ENCODE assay signal across 1 cellular context in the genomic region with DNA sequence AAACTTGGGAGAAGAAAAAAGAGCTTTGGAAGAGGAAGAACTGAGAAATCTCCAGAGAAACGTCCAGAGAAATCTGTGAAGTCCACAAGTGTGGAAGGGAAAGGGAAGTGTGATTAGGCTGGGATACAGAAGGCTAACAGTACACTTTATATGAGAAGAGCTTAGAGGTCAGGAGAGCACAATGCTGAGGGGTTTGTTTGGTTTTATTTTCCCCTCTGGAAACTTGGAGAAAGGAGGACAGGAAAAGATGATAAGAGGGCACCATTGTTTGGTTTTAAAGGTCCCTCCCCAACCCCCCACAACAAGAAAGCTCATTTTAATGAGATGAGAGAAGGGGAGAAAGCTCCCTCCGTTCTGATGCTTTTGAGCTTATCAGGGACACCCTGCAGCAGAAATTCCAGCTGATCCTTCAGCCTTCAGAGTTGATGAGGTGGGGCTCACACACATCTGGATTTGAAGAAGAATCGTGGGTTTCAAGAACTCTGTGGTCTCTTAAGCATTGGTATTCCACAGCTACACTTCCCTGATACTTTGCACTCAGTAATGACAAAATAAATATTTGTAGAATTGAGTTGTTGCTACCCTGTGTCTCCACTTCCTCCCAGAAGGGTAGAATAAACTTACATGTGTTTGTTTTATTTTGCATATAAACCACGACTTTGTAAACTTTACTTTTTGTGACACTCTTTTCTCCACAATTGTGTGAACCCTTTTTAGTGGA.
TF ChIP-seq lines count a peak whose summit lies in the region.

No MANE protein-coding gene starts in this region.

TF ChIP-seq in HepG2, 621 proteins besides CTCF, POLR2A, EP300 and RAD21 (continued from another document and continues in another):
- TF ChIP-seq TFDP2 (CRISPR knock-in tag; IDR thresholded peaks at IDR 0.05) (no peak), POLR2AphosphoS2 (IDR thresholded peaks at IDR 0.05; ENCODE audit: low read depth, low read length) (no peak), RBM22 (optimal IDR thresholded peaks at IDR 0.05; ENCODE audit: low read length) (no peak), MNT (IDR thresholded peaks at IDR 0.05) (no peak), TP53 (CRISPR knock-in tag; conservative IDR thresholded peaks at IDR 0.05) (no peak), SIX4 (CRISPR knock-in tag; IDR thresholded peaks at IDR 0.05) (no peak), SP5 (CRISPR knock-in tag; IDR thresholded peaks at IDR 0.05; ENCODE audit: borderline replicate concordance, low read depth) (no peak; the same call in 1 of the 2 replicates), ZNF501 (CRISPR knock-in tag; IDR thresholded peaks at IDR 0.05) (no peak), ERF (CRISPR knock-in tag; IDR thresholded peaks at IDR 0.05) (peak; percentile 37; the same call in 1 of the 2 replicates), ZBTB42 (CRISPR knock-in tag; IDR thresholded peaks at IDR 0.05) (peak; percentile 92; the same call in 1 of the 2 replicates), HNF1B (CRISPR knock-in tag; IDR thresholded peaks at IDR 0.05) (peak; percentile 70), MIXL1 (CRISPR knock-in tag; IDR thresholded peaks at IDR 0.05) (peak; percentile 78), ZNF720 (CRISPR knock-in tag; IDR thresholded peaks at IDR 0.05) (no peak), ZKSCAN1 (IDR thresholded peaks at IDR 0.05; ENCODE audit: low read length) (no peak), HOXA5 (CRISPR knock-in tag; IDR thresholded peaks at IDR 0.05) (no peak), NONO (IDR thresholded peaks at IDR 0.05) (no peak), NONO (CRISPR knock-in tag; conservative IDR thresholded peaks at IDR 0.05) (no peak), ZNF552 (CRISPR knock-in tag; IDR thresholded peaks at IDR 0.05; ENCODE audit: borderline replicate concordance) (no peak), ZNF616 (CRISPR knock-in tag; IDR thresholded peaks at IDR 0.05; ENCODE audit: low read depth) (no peak), THAP7 (CRISPR knock-in tag; IDR thresholded peaks at IDR 0.05) (no peak), ZNF883 (CRISPR knock-in tag; IDR thresholded peaks at IDR 0.05; ENCODE audit: not compliant biosample characterization) (no peak), FIP1L1 (IDR thresholded peaks at IDR 0.05; ENCODE audit: borderline replicate concordance, insufficient read depth, low read depth, low read length) (no peak), ZUFSP (CRISPR knock-in tag; IDR thresholded peaks at IDR 0.05; ENCODE audit: borderline replicate concordance) (no peak), MXD4 (CRISPR knock-in tag; IDR thresholded peaks at IDR 0.05) (no peak), CEBPB (IDR thresholded peaks at IDR 0.05; ENCODE audit: borderline replicate concordance, low read depth, low read length) (no peak), ZBTB1 (CRISPR knock-in tag; IDR thresholded peaks at IDR 0.05; ENCODE audit: borderline replicate concordance) (no peak), TIGD3 (CRISPR knock-in tag; IDR thresholded peaks at IDR 0.05; ENCODE audit: borderline replicate concordance) (no peak), ZNF75D (CRISPR knock-in tag; IDR thresholded peaks at IDR 0.05; ENCODE audit: borderline replicate concordance) (no peak), EED (CRISPR knock-in tag; IDR thresholded peaks at IDR 0.05) (no peak), SIN3B (IDR thresholded peaks at IDR 0.05; ENCODE audit: low read length) (no peak), ZNF549 (CRISPR knock-in tag; IDR thresholded peaks at IDR 0.05) (no peak), ZNF83 (CRISPR knock-in tag; IDR thresholded peaks at IDR 0.05; ENCODE audit: borderline replicate concordance) (no peak), FOSL2 (CRISPR knock-in tag; IDR thresholded peaks at IDR 0.05) (no peak), RFX3 (CRISPR knock-in tag; IDR thresholded peaks at IDR 0.05) (no peak)
- TF ChIP-seq, protein P1, sequence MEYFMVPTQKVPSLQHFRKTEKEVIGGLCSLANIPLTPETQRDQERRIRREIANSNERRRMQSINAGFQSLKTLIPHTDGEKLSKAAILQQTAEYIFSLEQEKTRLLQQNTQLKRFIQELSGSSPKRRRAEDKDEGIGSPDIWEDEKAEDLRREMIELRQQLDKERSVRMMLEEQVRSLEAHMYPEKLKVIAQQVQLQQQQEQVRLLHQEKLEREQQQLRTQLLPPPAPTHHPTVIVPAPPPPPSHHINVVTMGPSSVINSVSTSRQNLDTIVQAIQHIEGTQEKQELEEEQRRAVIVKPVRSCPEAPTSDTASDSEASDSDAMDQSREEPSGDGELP (IDR thresholded peaks at IDR 0.05; ENCODE audit: borderline replicate concordance, low read depth): peak; percentile 64; the same call in 1 of the 2 replicates
- TF ChIP-seq, protein P2, sequence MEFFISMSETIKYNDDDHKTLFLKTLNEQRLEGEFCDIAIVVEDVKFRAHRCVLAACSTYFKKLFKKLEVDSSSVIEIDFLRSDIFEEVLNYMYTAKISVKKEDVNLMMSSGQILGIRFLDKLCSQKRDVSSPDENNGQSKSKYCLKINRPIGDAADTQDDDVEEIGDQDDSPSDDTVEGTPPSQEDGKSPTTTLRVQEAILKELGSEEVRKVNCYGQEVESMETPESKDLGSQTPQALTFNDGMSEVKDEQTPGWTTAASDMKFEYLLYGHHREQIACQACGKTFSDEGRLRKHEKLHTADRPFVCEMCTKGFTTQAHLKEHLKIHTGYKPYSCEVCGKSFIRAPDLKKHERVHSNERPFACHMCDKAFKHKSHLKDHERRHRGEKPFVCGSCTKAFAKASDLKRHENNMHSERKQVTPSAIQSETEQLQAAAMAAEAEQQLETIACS (CRISPR knock-in tag; IDR thresholded peaks at IDR 0.05): no peak
- TF ChIP-seq, protein P3, sequence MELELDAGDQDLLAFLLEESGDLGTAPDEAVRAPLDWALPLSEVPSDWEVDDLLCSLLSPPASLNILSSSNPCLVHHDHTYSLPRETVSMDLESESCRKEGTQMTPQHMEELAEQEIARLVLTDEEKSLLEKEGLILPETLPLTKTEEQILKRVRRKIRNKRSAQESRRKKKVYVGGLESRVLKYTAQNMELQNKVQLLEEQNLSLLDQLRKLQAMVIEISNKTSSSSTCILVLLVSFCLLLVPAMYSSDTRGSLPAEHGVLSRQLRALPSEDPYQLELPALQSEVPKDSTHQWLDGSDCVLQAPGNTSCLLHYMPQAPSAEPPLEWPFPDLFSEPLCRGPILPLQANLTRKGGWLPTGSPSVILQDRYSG (CRISPR knock-in tag; IDR thresholded peaks at IDR 0.05): no peak
- TF ChIP-seq, protein P4, sequence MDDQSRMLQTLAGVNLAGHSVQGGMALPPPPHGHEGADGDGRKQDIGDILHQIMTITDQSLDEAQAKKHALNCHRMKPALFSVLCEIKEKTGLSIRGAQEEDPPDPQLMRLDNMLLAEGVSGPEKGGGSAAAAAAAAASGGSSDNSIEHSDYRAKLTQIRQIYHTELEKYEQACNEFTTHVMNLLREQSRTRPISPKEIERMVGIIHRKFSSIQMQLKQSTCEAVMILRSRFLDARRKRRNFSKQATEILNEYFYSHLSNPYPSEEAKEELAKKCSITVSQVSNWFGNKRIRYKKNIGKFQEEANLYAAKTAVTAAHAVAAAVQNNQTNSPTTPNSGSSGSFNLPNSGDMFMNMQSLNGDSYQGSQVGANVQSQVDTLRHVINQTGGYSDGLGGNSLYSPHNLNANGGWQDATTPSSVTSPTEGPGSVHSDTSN (CRISPR knock-in tag; IDR thresholded peaks at IDR 0.05; ENCODE audit: borderline replicate concordance): no peak
- TF ChIP-seq, protein P5, sequence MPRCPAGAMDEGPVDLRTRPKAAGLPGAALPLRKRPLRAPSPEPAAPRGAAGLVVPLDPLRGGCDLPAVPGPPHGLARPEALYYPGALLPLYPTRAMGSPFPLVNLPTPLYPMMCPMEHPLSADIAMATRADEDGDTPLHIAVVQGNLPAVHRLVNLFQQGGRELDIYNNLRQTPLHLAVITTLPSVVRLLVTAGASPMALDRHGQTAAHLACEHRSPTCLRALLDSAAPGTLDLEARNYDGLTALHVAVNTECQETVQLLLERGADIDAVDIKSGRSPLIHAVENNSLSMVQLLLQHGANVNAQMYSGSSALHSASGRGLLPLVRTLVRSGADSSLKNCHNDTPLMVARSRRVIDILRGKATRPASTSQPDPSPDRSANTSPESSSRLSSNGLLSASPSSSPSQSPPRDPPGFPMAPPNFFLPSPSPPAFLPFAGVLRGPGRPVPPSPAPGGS (CRISPR knock-in tag; IDR thresholded peaks at IDR 0.05): no peak
- TF ChIP-seq, protein P6, sequence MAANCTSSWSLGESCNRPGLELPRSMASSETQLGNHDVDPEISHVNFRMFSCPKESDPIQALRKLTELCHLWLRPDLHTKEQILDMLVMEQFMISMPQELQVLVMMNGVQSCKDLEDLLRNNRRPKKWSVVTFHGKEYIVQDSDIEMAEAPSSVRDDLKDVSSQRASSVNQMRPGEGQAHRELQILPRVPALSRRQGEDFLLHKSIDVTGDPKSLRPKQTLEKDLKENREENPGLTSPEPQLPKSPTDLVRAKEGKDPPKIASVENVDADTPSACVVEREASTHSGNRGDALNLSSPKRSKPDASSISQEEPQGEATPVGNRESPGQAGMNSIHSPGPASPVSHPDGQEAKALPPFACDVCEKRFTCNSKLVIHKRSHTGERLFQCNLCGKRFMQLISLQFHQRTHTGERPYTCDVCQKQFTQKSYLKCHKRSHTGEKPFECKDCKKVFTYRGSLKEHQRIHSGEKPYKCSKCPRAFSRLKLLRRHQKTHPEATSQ (CRISPR knock-in tag; IDR thresholded peaks at IDR 0.05; ENCODE audit: borderline replicate concordance): no peak
